Comparison of ENCODE assay signal across 9 cellular contexts in the genomic region with DNA sequence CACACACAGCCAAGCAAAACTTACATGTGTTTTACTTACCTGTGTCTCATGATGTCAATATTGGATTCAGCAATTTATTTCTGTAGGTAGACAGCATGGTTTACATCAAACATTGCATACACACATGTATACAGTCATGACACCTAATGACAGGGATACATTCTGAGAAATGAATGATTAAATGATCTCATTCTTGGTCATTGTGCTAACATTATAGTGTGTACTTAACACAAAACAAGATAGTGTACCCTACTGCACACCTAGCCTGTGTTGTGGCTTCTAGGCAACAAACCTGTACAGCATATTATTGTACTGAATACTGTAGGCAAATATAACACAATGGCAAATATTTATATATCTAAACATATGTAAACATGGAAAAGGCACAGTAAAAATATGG.
"Had no signal": no experiment of that assay in that cellular context is flagged by ENCODE, and none has a peak within 500 bp of the region (broad histone marks: within the 10 kb centered on the region; RNA-seq: fewer than 3 reads in every experiment).

No MANE protein-coding gene starts in this region.

- H3K27ac ChIP-seq: HL-60 had no signal

- FAIRE-seq: H1, H54, K562 had no signal

- ATAC-seq: GM23338, K562 had no signal

- DNase-seq: H9, HCEC 1CT, IMR-90, KG1 had no signal

- H3K4me3 ChIP-seq: GM23338, K562 had no signal
